26 cellular contexts compared by ENCODE assay signal in the genomic region with DNA sequence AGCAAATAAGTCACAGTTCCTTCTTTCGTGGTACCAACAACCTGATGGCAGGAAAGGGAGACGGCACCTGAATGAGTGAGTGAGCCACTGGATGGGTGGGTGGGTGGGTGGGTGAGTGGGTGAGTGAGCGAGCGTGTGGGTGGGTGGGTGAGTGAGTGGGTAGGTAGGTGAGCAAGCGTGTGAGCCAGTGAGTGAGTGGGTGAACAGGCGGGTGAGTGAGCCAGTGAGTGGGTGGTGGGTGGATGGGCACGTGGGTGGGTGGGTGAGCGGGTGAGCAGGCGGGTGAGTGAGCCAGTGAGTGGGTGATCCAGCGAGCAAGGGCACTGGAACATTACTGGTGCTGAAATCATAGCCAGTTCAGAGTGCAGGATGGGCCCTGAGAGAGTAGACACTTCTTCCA.
DNase-seq lines count a peak whose midpoint lies in the region; ATAC-seq and TF ChIP-seq lines count a peak whose summit lies in the region.
"Had no signal": no experiment of that assay in that cellular context is flagged by ENCODE, and none has a peak within 500 bp of the region (broad histone marks: within the 10 kb centered on the region; RNA-seq: fewer than 3 reads in every experiment).

No MANE protein-coding gene starts in this region.

- peaks cover 0 to 9% (median 0%) of the 10 kb centered on the region in 5 experiments for H3K9me3 Mint-ChIP-seq in brain
- H3K9me3 Mint-ChIP-seq: CD4-positive, CD25-positive, alpha-beta regulatory T cell had no signal

- H3K27ac ChIP-seq in right cardiac atrium (ENCODE audit: low read length): no peak overlapping the region
- H3K27ac ChIP-seq in RWPE2 (ENCODE audit: poor library complexity, severe bottlenecking): no peak overlapping the region
- no peak overlapping the region for H3K27ac ChIP-seq in sigmoid colon
- H3K27ac ChIP-seq: BLaER1 had no signal

- 97% methylated on average over 10 of the region's 10 CpGs for WGBS in right cardiac atrium
- WGBS in sigmoid colon, 2 donors: 75 to 93% methylated on average over 10 of the region's 10 CpGs
- 87 to 88% methylated on average over 10 of the region's 10 CpGs for WGBS in lower leg skin, 2 donors

- no peaks in the 10 kb centered on the region for H3K36me3 ChIP-seq in RWPE2 (ENCODE audit: low read depth)
- H3K36me3 ChIP-seq in sigmoid colon: no peaks in the 10 kb centered on the region
- H3K36me3 ChIP-seq: BLaER1, MG63 had no signal

- no peak for TF ChIP-seq POLR2A in sigmoid colon (IDR thresholded peaks at IDR 0.05)
- no peak for TF ChIP-seq POLR2A in lower leg skin (IDR thresholded peaks at IDR 0.05)

- H3K27me3 Mint-ChIP-seq in brain: peaks cover 11% of the 10 kb centered on the region

- H3K27me3 ChIP-seq in right cardiac atrium (ENCODE audit: control insufficient read depth, insufficient read depth) (no peaks in the 10 kb centered on the region), RWPE2 (ENCODE audit: insufficient read depth, poor library complexity, severe bottlenecking) (peaks cover 22% of the 10 kb centered on the region), sigmoid colon (peaks cover 0 to 8% (median 0%) of the 10 kb centered on the region in 3 donors)
- H3K27me3 ChIP-seq: BLaER1, MG63 had no signal

- DNase-seq in Right ventricle myocardium inferior (ENCODE audit: missing footprints): peak; percentile 5
- no peak for DNase-seq in right cardiac atrium
- peak; percentile 68 for DNase-seq in RWPE2 (ENCODE audit: low spot score)
- DNase-seq in sigmoid colon: peak; percentile 18
- DNase-seq in DMS53 treated with DMSO at 0.1 percent for 48 hours (lab: John Stamatoyannopoulos, UW; ENCODE audit: unreplicated experiment): no peak
- DNase-seq in lower leg skin (ENCODE audit: low spot score in 2 of 2): no peak
- DNase-seq: CD4-positive, CD25-positive, alpha-beta regulatory T cell; COR-L47; DMS79; EL; GDM1; GOT3; HCEC 1CT; IMR-90; KG1; MG63; NCI-H1105 treated with DMSO at 0.1 percent for 48 hours; NCI-H146; NCI-H1930; NCI-H2107; NCI-H446; NCI-H774; Right ventricle myocardium superior had no signal

- no peaks in the 10 kb centered on the region for H3K36me3 Mint-ChIP-seq in brain
- H3K36me3 Mint-ChIP-seq: CD4-positive, CD25-positive, alpha-beta regulatory T cell had no signal

- no peak overlapping the region for H3K4me3 ChIP-seq in right cardiac atrium (ENCODE audit: low read length)
- no peak overlapping the region for H3K4me3 ChIP-seq in RWPE2 (ENCODE audit: severe bottlenecking)
- H3K4me3 ChIP-seq in sigmoid colon: no peak overlapping the region
- no peak overlapping the region for H3K4me3 ChIP-seq in lower leg skin (ENCODE audit: low read depth, poor library complexity, severe bottlenecking)
- H3K4me3 ChIP-seq: BLaER1, GM12878, MG63 had no signal

- no peak for TF ChIP-seq EP300 in sigmoid colon (IDR thresholded peaks at IDR 0.05)

- TF ChIP-seq CTCF in RWPE2 (IDR thresholded peaks at IDR 0.05; ENCODE audit: poor library complexity, severe bottlenecking) (no peak), brain (conservative IDR thresholded peaks at IDR 0.05) (no peak), sigmoid colon (IDR thresholded peaks at IDR 0.05) (no peak), lower leg skin (IDR thresholded peaks at IDR 0.05) (no peak)

- intact Hi-C loops in Right ventricle myocardium inferior (cut with DNase I) (no loop called here), right cardiac atrium (cut with DNase I) (no loop called here), sigmoid colon (cut with DNase I) (no loop called here), lower leg skin (cut with DNase I; ENCODE audit: low total_unique reads) (no loop called here)

- H3K4me1 ChIP-seq in right cardiac atrium (ENCODE audit: control insufficient read depth, insufficient read depth, low read length): peaks cover 5% of the 10 kb centered on the region
- H3K4me1 ChIP-seq in RWPE2 (ENCODE audit: insufficient read depth, poor library complexity, severe bottlenecking): no peaks in the 10 kb centered on the region
- H3K4me1 ChIP-seq in sigmoid colon: no peaks in the 10 kb centered on the region

- H3K9me3 ChIP-seq in right cardiac atrium (ENCODE audit: control insufficient read depth, low read length) (no peaks in the 10 kb centered on the region), RWPE2 (ENCODE audit: severe bottlenecking) (no peaks in the 10 kb centered on the region), sigmoid colon (no peaks in the 10 kb centered on the region)
- H3K9me3 ChIP-seq: BLaER1, MG63 had no signal

- H3K4me1 Mint-ChIP-seq in brain: peaks cover 65% of the 10 kb centered on the region
- H3K4me1 Mint-ChIP-seq: CD4-positive, CD25-positive, alpha-beta regulatory T cell had no signal

- no peak overlapping the region for H3K4me3 Mint-ChIP-seq in brain
- H3K4me3 Mint-ChIP-seq: CD4-positive, CD25-positive, alpha-beta regulatory T cell had no signal

- ATAC-seq in Right ventricle myocardium inferior (no peak), right cardiac atrium (no peak), RWPE2 (ENCODE audit: low read depth) (no peak)
- ATAC-seq: GM12878 had no signal

- peak overlapping the region in 3 of 5 experiments; percentile 54 to 93 (median 56) for H3K27ac Mint-ChIP-seq in brain

Comparison
In these comparisons a context has a peak if more than half of its experiments do, and no peak if none do; other contexts are left out.
1. DNase-seq: peak in Right ventricle myocardium inferior (single experiment), RWPE2 (single experiment) and sigmoid colon (single experiment); none in right cardiac atrium (0 of 3), DMS53 treated with DMSO at 0.1 percent for 48 hours (single experiment) and lower leg skin (0 of 2).